10 cellular contexts compared by ENCODE assay signal in genomic region chr19:42421591-42422031, GRCh38. TPM values are rescaled to one million over a fixed set of nuclear protein-coding genes. Genes with fewer than 3 reads are reported as not detected.
DNase-seq lines count a peak whose midpoint lies in the region; ATAC-seq, FAIRE-seq and TF ChIP-seq lines count a peak whose summit lies in the region.
"Had no signal": no experiment of that assay in that cellular context is flagged by ENCODE, and none has a peak within 500 bp of the region (broad histone marks: within the 10 kb centered on the region; RNA-seq: fewer than 3 reads in every experiment).

No MANE protein-coding gene starts in this region.

- H3K27ac Mint-ChIP-seq in activated CD4-positive, alpha-beta T cell treated with anti-CD3 and anti-CD28 coated beads for 36 hours, result no peak overlapping the region
- no peak overlapping the region for H3K27ac Mint-ChIP-seq in activated CD4-positive, alpha-beta memory T cell treated with anti-CD3 and anti-CD28 coated beads for 36 hours

- peak overlapping the region; percentile 86 for H3K4me3 Mint-ChIP-seq in activated CD4-positive, alpha-beta T cell treated with anti-CD3 and anti-CD28 coated beads for 36 hours
- H3K4me3 Mint-ChIP-seq in activated CD4-positive, alpha-beta memory T cell treated with anti-CD3 and anti-CD28 coated beads for 36 hours, result peak overlapping the region; percentile 13

- ATAC-seq in activated CD4-positive, alpha-beta T cell treated with anti-CD3 and anti-CD28 coated beads for 36 hours, result no peak
- no peak for ATAC-seq in gastroesophageal sphincter

- H3K27ac ChIP-seq in gastroesophageal sphincter, result peak overlapping the region in 3 of 4 donors; percentile 68 to 82 (median 77)
- H3K27ac ChIP-seq in small intestine (ENCODE audit: low read depth in 1 of 2, low read length in 1 of 2), result peak overlapping the region in 1 of 2 donors; percentile 77

- no peaks in the 10 kb centered on the region for H3K9me3 ChIP-seq in gastroesophageal sphincter
- H3K9me3 ChIP-seq in small intestine (ENCODE audit: control insufficient read depth, low read depth), result no peaks in the 10 kb centered on the region

- WGBS in gastroesophageal sphincter (ENCODE audit: low coverage in 1 of 2), 2 donors, result 80 to 84% methylated on average over 3 to 5 of the region's 9 CpGs
- 48 to 68% (median 56%) methylated on average over 9 of the region's 9 CpGs for WGBS in small intestine, 3 donors

- peaks cover 2% of the 10 kb centered on the region for H3K36me3 Mint-ChIP-seq in activated CD4-positive, alpha-beta T cell treated with anti-CD3 and anti-CD28 coated beads for 36 hours (ENCODE audit: low read depth)
- H3K36me3 Mint-ChIP-seq in activated CD4-positive, alpha-beta memory T cell treated with anti-CD3 and anti-CD28 coated beads for 36 hours, result no peaks in the 10 kb centered on the region

- H3K9me3 Mint-ChIP-seq in activated CD4-positive, alpha-beta T cell treated with anti-CD3 and anti-CD28 coated beads for 36 hours (ENCODE audit: low read depth), result no peaks in the 10 kb centered on the region
- no peaks in the 10 kb centered on the region for H3K9me3 Mint-ChIP-seq in activated CD4-positive, alpha-beta memory T cell treated with anti-CD3 and anti-CD28 coated beads for 36 hours

- no peak for TF ChIP-seq EP300 in gastroesophageal sphincter (IDR thresholded peaks at IDR 0.05)

- no peak for TF ChIP-seq CTCF in gastroesophageal sphincter (IDR thresholded peaks at IDR 0.05)
- no peak for TF ChIP-seq CTCF in GM13977 (IDR thresholded peaks at IDR 0.05; ENCODE audit: extremely low read depth, insufficient read depth, missing control alignments)

- DNase-seq in activated CD4-positive, alpha-beta T cell treated with anti-CD3 and anti-CD28 coated beads for 36 hours, result no peak
- no peak for DNase-seq in activated CD4-positive, alpha-beta T cell treated with anti-CD3 and anti-CD28 coated beads, Interleukin-2, amount 50 U/mL, for 48 hours
- DNase-seq in activated CD4-positive, alpha-beta memory T cell treated with anti-CD3 and anti-CD28 coated beads for 36 hours, result no peak
- DNase-seq in small intestine (peak; percentile 58), GM19239 (ENCODE audit: insufficient read length, low spot score) (no peak), nucleus accumbens (lab: John Stamatoyannopoulos, UW) (no peak), GM13977 (ENCODE audit: low spot score) (no peak)

- in situ Hi-C loops in GM13977 (cut with MboI; ENCODE audit: low pct_unique_long_range_greater_than_20kb, low sequenced_read_pairs, unreplicated experiment), result no loop called here

- intact Hi-C loops in activated CD4-positive, alpha-beta T cell treated with anti-CD3 and anti-CD28 coated beads for 36 hours (cut with DNase I, micrococcal nuclease), result loop anchor here in 1 of 2 experiments (2.0 to 10.0 kb wide), 2 partner anchors 299 to 1103 kb away; partner anchors contain the start of gene ETHE1
- intact Hi-C loops in activated CD4-positive, alpha-beta memory T cell treated with anti-CD3 and anti-CD28 coated beads for 36 hours (cut with micrococcal nuclease), result loop anchor here (2.0 to 5.0 kb wide), 3 partner anchors 19 to 289 kb away; partner anchors contain the start of genes PAFAH1B3, POU2F2 and PRR19

- H3K27me3 ChIP-seq in gastroesophageal sphincter (peaks cover 11% of the 10 kb centered on the region), small intestine (ENCODE audit: control insufficient read depth in 2 of 2, insufficient read depth in 2 of 2, low read length in 2 of 2) (no peaks in the 10 kb centered on the region)

- CTCF ChIA-PET in activated CD4-positive, alpha-beta T cell treated with anti-CD3 and anti-CD28 coated beads for 36 hours (lab: Charles Lee), result interaction anchor here (0.8 to 2.6 kb wide), 4 partner anchors 12 to 19 kb away, joined by 3 to 23 read pairs (median 14); no protein-coding TSS in a partner anchor
- CTCF ChIA-PET in activated CD4-positive, alpha-beta memory T cell treated with anti-CD3 and anti-CD28 coated beads for 36 hours (lab: Charles Lee), result interaction anchor here (1.0 to 4.3 kb wide), 7 partner anchors 11 to 107 kb away, joined by 3 to 43 read pairs (median 13); partner anchors contain the start of gene CEACAM1

- H3K4me1 ChIP-seq in gastroesophageal sphincter, result peaks cover 0 to 26% (median 5%) of the 10 kb centered on the region in 3 donors
- H3K4me1 ChIP-seq in small intestine (ENCODE audit: control insufficient read depth in 2 of 2, insufficient read depth in 1 of 2, low read depth in 1 of 2, low read length in 1 of 2), result peaks cover 3 to 10% of the 10 kb centered on the region in 2 donors

- H3K27me3 Mint-ChIP-seq in activated CD4-positive, alpha-beta T cell treated with anti-CD3 and anti-CD28 coated beads for 36 hours, result no peaks in the 10 kb centered on the region
- no peaks in the 10 kb centered on the region for H3K27me3 Mint-ChIP-seq in activated CD4-positive, alpha-beta memory T cell treated with anti-CD3 and anti-CD28 coated beads for 36 hours

- H3K4me3 ChIP-seq in gastroesophageal sphincter (no peak overlapping the region), small intestine (ENCODE audit: low read depth in 1 of 2, low read length in 2 of 2) (no peak overlapping the region)

- TF ChIP-seq POLR2A in gastroesophageal sphincter (IDR thresholded peaks at IDR 0.05), result no peak

- FAIRE-seq in small intestine (lab: Jason Lieb, UNC), result no peak
- FAIRE-seq in GM19239 (lab: Jason Lieb, UNC), result no peak
- FAIRE-seq: frontal cortex had no signal

- H3K36me3 ChIP-seq in gastroesophageal sphincter, result no peaks in the 10 kb centered on the region
- no peaks in the 10 kb centered on the region for H3K36me3 ChIP-seq in small intestine (ENCODE audit: control insufficient read depth in 2 of 2, insufficient read depth in 2 of 2, low read length in 2 of 2)

- POLR2A ChIA-PET in activated CD4-positive, alpha-beta T cell treated with anti-CD3 and anti-CD28 coated beads for 36 hours (lab: Charles Lee), result interaction anchor here (0.7 kb wide), 1 partner anchor 479 kb away, joined by 3 read pairs; no protein-coding TSS in a partner anchor
- POLR2A ChIA-PET in activated CD4-positive, alpha-beta memory T cell treated with anti-CD3 and anti-CD28 coated beads for 36 hours (lab: Charles Lee), result no interaction called here

- peaks cover 40% of the 10 kb centered on the region for H3K4me1 Mint-ChIP-seq in activated CD4-positive, alpha-beta T cell treated with anti-CD3 and anti-CD28 coated beads for 36 hours
- peaks cover 37% of the 10 kb centered on the region for H3K4me1 Mint-ChIP-seq in activated CD4-positive, alpha-beta memory T cell treated with anti-CD3 and anti-CD28 coated beads for 36 hours (ENCODE audit: low read depth)

RNA-seq across cellular contexts. Expression of gene LIPE, which starts 5.6 kb away (rescaled TPM):
- total RNA-seq in activated CD4-positive, alpha-beta T cell treated with anti-CD3 and anti-CD28 coated beads for 36 hours, result 10 to 100 TPM; 27.8 to 32.8 TPM
- total RNA-seq in activated CD4-positive, alpha-beta memory T cell treated with anti-CD3 and anti-CD28 coated beads for 36 hours, result 10 to 100 TPM; 31.6 to 31.8 TPM
- 10 to 100 TPM in 1 of 4 donors, 1 to 10 TPM in 3; 3.4 to 15.3 (median 6.6) TPM for total RNA-seq in gastroesophageal sphincter
- 10 to 100 TPM; 10.1 to 40.2 (median 17.3) TPM for polyA plus RNA-seq in small intestine

RNA-seq across cellular contexts. Expression of gene CXCL17, which starts 21.1 kb away (rescaled TPM):
- total RNA-seq in activated CD4-positive, alpha-beta T cell treated with anti-CD3 and anti-CD28 coated beads for 36 hours, result not detected
- total RNA-seq in activated CD4-positive, alpha-beta memory T cell treated with anti-CD3 and anti-CD28 coated beads for 36 hours, result not detected
- 1 to 10 TPM in 1 of 4 donors, not detected in 3; 6.5 TPM for total RNA-seq in gastroesophageal sphincter
- polyA plus RNA-seq in small intestine, result 1 to 10 TPM in 2 of 3 donors, under 1 TPM in 1; 0.70 to 1.6 (median 1.1) TPM
- total RNA-seq: frontal cortex, posterior vena cava had no signal

RNA-seq across cellular contexts. Expression of gene CNFN, which starts 31.5 kb away (rescaled TPM):
- total RNA-seq in activated CD4-positive, alpha-beta T cell treated with anti-CD3 and anti-CD28 coated beads for 36 hours, result not detected
- total RNA-seq in activated CD4-positive, alpha-beta memory T cell treated with anti-CD3 and anti-CD28 coated beads for 36 hours, result not detected
- 10 to 100 TPM in 1 of 4 donors, 1 to 10 TPM in 1, not detected in 2; 1.7 to 17.5 TPM for total RNA-seq in gastroesophageal sphincter
- polyA plus RNA-seq in small intestine, result 1 to 10 TPM; 5.8 to 10.0 (median 8.1) TPM
- total RNA-seq: frontal cortex had no signal
